In the genomic region with DNA sequence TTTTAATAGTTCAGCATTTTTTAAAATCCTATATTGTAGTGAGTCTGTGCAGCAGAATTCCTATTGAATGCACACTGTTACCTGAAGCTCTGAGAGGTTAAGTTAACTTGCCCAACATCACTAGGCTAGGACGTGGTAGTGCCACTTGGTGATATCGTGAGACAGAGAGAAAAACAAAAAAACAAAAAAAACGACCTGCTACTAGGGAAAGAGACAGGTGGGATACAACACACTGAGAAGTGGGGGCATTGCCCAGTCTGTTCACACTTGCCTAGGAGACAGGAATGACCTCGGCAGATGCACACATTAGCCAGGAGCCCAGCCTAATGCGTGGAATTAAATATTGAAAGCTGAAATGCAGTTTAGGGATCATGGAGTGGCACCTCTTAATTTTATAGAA, we compare ENCODE assay signal across 11 cellular contexts.
A peak's percentile ranks its signal among the peaks of the same experiment; 100 is the strongest.
DNase-seq lines count a peak whose midpoint lies in the region; ATAC-seq and TF ChIP-seq lines count a peak whose summit lies in the region.
"Had no signal": no experiment of that assay in that cellular context is flagged by ENCODE, and none has a peak within 500 bp of the region (broad histone marks: within the 10 kb centered on the region; RNA-seq: fewer than 3 reads in every experiment).

No MANE protein-coding gene starts in this region.

- no peak overlapping the region for H3K27ac ChIP-seq in CD4-positive, alpha-beta T cell (ENCODE audit: low read depth, low read length)
- H3K27ac ChIP-seq: PC-9 had no signal

- POLR2A ChIA-PET in CD4-positive, alpha-beta T cell (lab: Charles Lee), result interaction anchor here (0.6 to 7.9 kb wide), 6 partner anchors 10 to 509 kb away, joined by 3 to 113 read pairs (median 12); a partner anchor contains a TSS
- POLR2A ChIA-PET in activated naive CD8-positive, alpha-beta T cell treated with anti-CD3 and anti-CD28 coated beads, Interleukin-2, amount 10 ng/mL, durations not matched to agents 7 days and 5 days (lab: Charles Lee), result interaction anchor here (2.2 to 10.6 kb wide), 6 partner anchors 10 to 130 kb away, joined by 7 to 292 read pairs (median 38); a partner anchor contains a TSS

- intact Hi-C loops in CD4-positive, alpha-beta T cell (cut with DNase I, micrococcal nuclease), result loop anchor here (1.0 to 10.0 kb wide), 5 partner anchors 37 to 259 kb away; no protein-coding TSS in a partner anchor

- H3K4me3 ChIP-seq in GM12875 (ENCODE audit: low read depth, low read length), result no peak overlapping the region

- DNase-seq in CD4-positive, alpha-beta T cell, result peak in 2 of 10 experiments; percentile 12 to 23
- DNase-seq in OCI-M1 (lab: John Stamatoyannopoulos, UW) (peak; percentile 63), Ammon's horn (ENCODE audit: low spot score) (no peak), osteocyte (ENCODE audit: extremely low spot score, unreplicated experiment) (no peak), DMS79 (lab: John Stamatoyannopoulos, UW) (no peak)
- no peak for DNase-seq in activated naive CD8-positive, alpha-beta T cell treated with anti-CD3 and anti-CD28 coated beads, Interleukin-2, amount 10 ng/mL, durations not matched to agents 7 days and 5 days
- DNase-seq: lower lobe of right lung, NCI-H1092 treated with DMSO at 0.1 percent for 48 hours, PC-9 had no signal

- H3K9me3 Mint-ChIP-seq in CD4-positive, alpha-beta T cell, result no peaks in the 10 kb centered on the region
- H3K9me3 Mint-ChIP-seq in activated naive CD8-positive, alpha-beta T cell treated with anti-CD3 and anti-CD28 coated beads, Interleukin-2, amount 10 ng/mL, durations not matched to agents 7 days and 5 days, result no peaks in the 10 kb centered on the region
- peaks cover 6% of the 10 kb centered on the region for H3K9me3 Mint-ChIP-seq in osteocyte (ENCODE audit: unreplicated experiment)

- no peaks in the 10 kb centered on the region for H3K27me3 ChIP-seq in CD4-positive, alpha-beta T cell (ENCODE audit: control insufficient read depth, insufficient read depth, low read length)

- peaks cover 4% of the 10 kb centered on the region for H3K36me3 Mint-ChIP-seq in CD4-positive, alpha-beta T cell (ENCODE audit: low read depth)
- no peaks in the 10 kb centered on the region for H3K36me3 Mint-ChIP-seq in activated naive CD8-positive, alpha-beta T cell treated with anti-CD3 and anti-CD28 coated beads, Interleukin-2, amount 10 ng/mL, durations not matched to agents 7 days and 5 days
- H3K36me3 Mint-ChIP-seq in osteocyte (ENCODE audit: unreplicated experiment), result no peaks in the 10 kb centered on the region

- H3K4me3 Mint-ChIP-seq in CD4-positive, alpha-beta T cell, result peak overlapping the region; percentile 67
- H3K4me3 Mint-ChIP-seq in activated naive CD8-positive, alpha-beta T cell treated with anti-CD3 and anti-CD28 coated beads, Interleukin-2, amount 10 ng/mL, durations not matched to agents 7 days and 5 days, result peak overlapping the region; percentile 18
- no peak overlapping the region for H3K4me3 Mint-ChIP-seq in osteocyte (ENCODE audit: unreplicated experiment)

- TF ChIP-seq CTCF in CD4-positive, alpha-beta T cell (IDR thresholded peaks at IDR 0.05), result peak; percentile 51
- TF ChIP-seq CTCF in GM12875 (IDR thresholded peaks at IDR 0.05; ENCODE audit: borderline replicate concordance, insufficient read depth, low read depth, low read length) (peak; percentile 29; the same call in 1 of the 2 replicates), osteocyte (IDR thresholded peaks at IDR 0.05) (no peak)

- peaks cover 49% of the 10 kb centered on the region for H3K4me1 Mint-ChIP-seq in CD4-positive, alpha-beta T cell (ENCODE audit: low read depth)
- peaks cover 84% of the 10 kb centered on the region for H3K4me1 Mint-ChIP-seq in activated naive CD8-positive, alpha-beta T cell treated with anti-CD3 and anti-CD28 coated beads, Interleukin-2, amount 10 ng/mL, durations not matched to agents 7 days and 5 days
- no peaks in the 10 kb centered on the region for H3K4me1 Mint-ChIP-seq in osteocyte (ENCODE audit: unreplicated experiment)

- CTCF ChIA-PET in CD4-positive, alpha-beta T cell (lab: Charles Lee), result interaction anchor here (0.6 to 3.3 kb wide), 18 partner anchors 8 to 258 kb away, joined by 3 to 42 read pairs (median 4); a partner anchor contains a TSS

- H3K9me3 ChIP-seq in CD4-positive, alpha-beta T cell (ENCODE audit: control insufficient read depth, low read length), result no peaks in the 10 kb centered on the region
- H3K9me3 ChIP-seq: lower lobe of right lung had no signal

- H3K27me3 Mint-ChIP-seq in CD4-positive, alpha-beta T cell, result no peaks in the 10 kb centered on the region
- no peaks in the 10 kb centered on the region for H3K27me3 Mint-ChIP-seq in activated naive CD8-positive, alpha-beta T cell treated with anti-CD3 and anti-CD28 coated beads, Interleukin-2, amount 10 ng/mL, durations not matched to agents 7 days and 5 days
- H3K27me3 Mint-ChIP-seq in osteocyte (ENCODE audit: unreplicated experiment), result peaks cover 4% of the 10 kb centered on the region

- H3K27ac Mint-ChIP-seq in CD4-positive, alpha-beta T cell, result peak overlapping the region; percentile 95
- H3K27ac Mint-ChIP-seq in activated naive CD8-positive, alpha-beta T cell treated with anti-CD3 and anti-CD28 coated beads, Interleukin-2, amount 10 ng/mL, durations not matched to agents 7 days and 5 days, result peak overlapping the region; percentile 82
- H3K27ac Mint-ChIP-seq in osteocyte (ENCODE audit: unreplicated experiment), result no peak overlapping the region

- ATAC-seq in CD4-positive, alpha-beta T cell (ENCODE audit: poor library complexity), result peak; percentile 60
- no peak for ATAC-seq in activated naive CD8-positive, alpha-beta T cell treated with anti-CD3 and anti-CD28 coated beads, Interleukin-2, amount 10 ng/mL, durations not matched to agents 7 days and 5 days (ENCODE audit: low read depth)
- ATAC-seq in HG02938 (IDR thresholded peaks at IDR 0.05; ENCODE audit: unreplicated experiment), result no peak
- ATAC-seq: lower lobe of right lung had no signal
